In genomic region chr7:142733271-142733670, GRCh38 we compare ENCODE assay signal across 19 cellular contexts. TPM values are rescaled to one million over a fixed set of nuclear protein-coding genes. Genes with fewer than 3 reads are reported as not detected.
A peak's percentile ranks its signal among the peaks of the same experiment; 100 is the strongest.
DNase-seq lines count a peak whose midpoint lies in the region; ATAC-seq lines count a peak whose summit lies in the region.
"Had no signal": no experiment of that assay in that cellular context is flagged by ENCODE, and none has a peak within 500 bp of the region (broad histone marks: within the 10 kb centered on the region; RNA-seq: fewer than 3 reads in every experiment).

No MANE protein-coding gene starts in this region.

- no peaks in the 10 kb centered on the region for H3K36me3 Mint-ChIP-seq in naive B cell

- no peak for DNase-seq in naive B cell
- no peak for DNase-seq in epidermal melanocyte (ENCODE audit: insufficient read length, low spot score)
- no peak for DNase-seq in substantia nigra (lab: John Stamatoyannopoulos, UW)
- DNase-seq: activated CD4-positive, alpha-beta T cell treated with anti-CD3 and anti-CD28 coated beads for 36 hours; activated CD8-positive, alpha-beta memory T cell treated with anti-CD3 and anti-CD28 coated beads, Interleukin-2, amount 50 U/mL, for 48 hours; activated gamma-delta T cell treated with Interleukin-2 at 50 U/mL for 16 hours; aorta; cerebellar nuclear complex; EL; endodermal cell; NCI-H187; NCI-H446 treated with DMSO at 0.1 percent for 48 hours had no signal

- ATAC-seq in GM18519 (IDR thresholded peaks at IDR 0.05; ENCODE audit: low FRiP score, unreplicated experiment): peak; percentile 90
- peak; percentile 97 for ATAC-seq in GM21526 (IDR thresholded peaks at IDR 0.05; ENCODE audit: low FRiP score, unreplicated experiment)
- peak; percentile 76 for ATAC-seq in HG03342 (IDR thresholded peaks at IDR 0.05; ENCODE audit: unreplicated experiment)
- ATAC-seq in naive B cell (ENCODE audit: low read depth in 2 of 2): peak; percentile 27 to 32
- no peak for ATAC-seq in GM18868 (IDR thresholded peaks at IDR 0.05; ENCODE audit: unreplicated experiment)
- no peak for ATAC-seq in HG03135 (IDR thresholded peaks at IDR 0.05; ENCODE audit: unreplicated experiment)
- ATAC-seq: activated CD4-positive, alpha-beta T cell treated with anti-CD3 and anti-CD28 coated beads for 36 hours had no signal

- H3K4me3 Mint-ChIP-seq in naive B cell: peak overlapping the region in 1 of 8 donors; percentile 25
- H3K4me3 Mint-ChIP-seq: activated CD4-positive, alpha-beta T cell treated with anti-CD3 and anti-CD28 coated beads for 36 hours; endodermal cell had no signal

- no peak overlapping the region for H3K27ac Mint-ChIP-seq in naive B cell
- H3K27ac Mint-ChIP-seq: activated CD4-positive, alpha-beta T cell treated with anti-CD3 and anti-CD28 coated beads for 36 hours; endodermal cell had no signal

- H3K27me3 Mint-ChIP-seq in naive B cell: no peaks in the 10 kb centered on the region
- H3K27me3 Mint-ChIP-seq: activated CD4-positive, alpha-beta T cell treated with anti-CD3 and anti-CD28 coated beads for 36 hours had no signal

- H3K4me1 Mint-ChIP-seq in naive B cell: peaks cover 12 to 14% (median 13%) of the 10 kb centered on the region in 3 donors
- H3K4me1 Mint-ChIP-seq: activated CD4-positive, alpha-beta T cell treated with anti-CD3 and anti-CD28 coated beads for 36 hours; endodermal cell had no signal

- peaks cover 0 to 7% (median 3%) of the 10 kb centered on the region in 7 donors for H3K9me3 Mint-ChIP-seq in naive B cell

- no peak overlapping the region for H3K27ac ChIP-seq in substantia nigra (ENCODE audit: low read depth, low read length, poor library complexity, severe bottlenecking)
- H3K27ac ChIP-seq: parathyroid adenoma, RWPE1 had no signal

RNA-seq across cellular contexts. Expression of gene PRSS1, which starts 16.0 kb away (rescaled TPM):
- polyA plus RNA-seq in naive B cell (ENCODE audit: low read depth in 6 of 6): under 1 TPM in 2 of 6 donors, not detected in 4; 0.41 to 0.55 TPM

RNA-seq across cellular contexts. Expression of gene PRSS2, which starts 37.5 kb away (rescaled TPM):
- under 1 TPM in 1 of 6 donors, not detected in 5; 0.41 TPM for polyA plus RNA-seq in naive B cell (ENCODE audit: low read depth in 6 of 6)

Comparison
In these comparisons a context has a peak if more than half of its experiments do, and no peak if none do; other contexts are left out.
1. ATAC-seq: peak in GM18519 (single experiment), GM21526 (single experiment), HG03342 (single experiment) and naive B cell (2 of 2); none in GM18868 (single experiment) and HG03135 (single experiment).